Comparison of ENCODE assay signal across 8 cellular contexts in the genomic region with DNA sequence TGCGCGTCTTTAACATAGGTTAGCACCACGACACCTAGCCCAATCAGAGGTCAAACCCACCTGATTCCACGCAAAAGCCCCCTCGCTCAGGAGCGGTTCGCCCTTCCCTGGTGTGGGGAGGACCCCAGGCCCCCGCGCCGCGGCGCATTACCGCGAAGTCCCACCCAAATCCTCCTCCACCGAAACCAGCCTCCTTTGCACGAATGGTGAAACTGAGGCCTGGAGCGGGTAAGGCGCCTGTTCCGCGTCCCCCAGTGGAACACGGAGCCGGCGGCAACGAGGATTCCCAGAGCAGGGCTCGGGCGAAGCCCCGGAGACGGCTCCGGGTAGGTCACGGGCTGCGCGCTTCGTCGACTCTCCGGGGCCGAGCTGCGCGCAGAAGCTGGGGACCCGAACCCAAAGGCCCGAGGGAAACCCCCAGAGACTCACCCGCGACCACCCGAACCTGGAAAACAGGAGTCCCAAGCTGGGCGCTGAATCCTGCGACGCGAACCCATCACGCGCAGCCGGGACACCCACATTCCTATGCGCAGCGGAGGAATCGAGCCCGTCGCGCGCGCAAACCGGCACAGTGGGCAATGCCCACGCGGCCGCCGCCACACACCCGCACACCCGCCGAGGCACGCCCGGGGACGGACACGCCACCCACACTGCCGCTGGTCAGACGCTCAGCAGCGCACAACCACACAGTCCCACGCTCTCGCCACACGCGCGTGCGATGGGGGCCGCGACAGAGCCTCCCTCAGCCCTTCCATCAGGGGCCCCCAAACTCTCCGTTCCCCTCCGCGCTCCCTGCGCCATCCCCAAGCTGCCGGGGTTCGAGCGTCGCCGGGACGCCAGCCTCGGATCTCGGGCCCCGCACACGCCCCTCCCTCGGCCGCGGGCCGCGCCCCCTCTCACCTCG. TPM values are rescaled to one million over a fixed set of nuclear protein-coding genes. Genes with fewer than 3 reads are reported as not detected.
DNase-seq lines count a peak whose midpoint lies in the region; ATAC-seq and TF ChIP-seq lines count a peak whose summit lies in the region.

No MANE protein-coding gene starts in this region.

- peaks cover 6% of the 10 kb centered on the region for H3K36me3 Mint-ChIP-seq in activated CD8-positive, alpha-beta memory T cell treated with anti-CD3 and anti-CD28 coated beads, Interleukin-2, amount 10 ng/mL, durations not matched to agents 7 days and 5 days

- H3K4me3 Mint-ChIP-seq in activated CD8-positive, alpha-beta memory T cell treated with anti-CD3 and anti-CD28 coated beads, Interleukin-2, amount 10 ng/mL, durations not matched to agents 7 days and 5 days = peak overlapping the region; percentile 20

- H3K9ac ChIP-seq in skeletal muscle tissue (ENCODE audit: low read depth in 1 of 3, low read length in 3 of 3) = peak overlapping the region in 1 of 3 donors; percentile 50

- ATAC-seq in activated CD8-positive, alpha-beta memory T cell treated with anti-CD3 and anti-CD28 coated beads, Interleukin-2, amount 10 ng/mL, durations not matched to agents 7 days and 5 days = no peak

- H3K9me3 ChIP-seq in HEK293 (ENCODE audit: control insufficient read depth, insufficient read depth, low read depth, low read length) = no peaks in the 10 kb centered on the region
- H3K9me3 ChIP-seq in right atrium auricular region = peaks cover 0 to 6% of the 10 kb centered on the region in 2 donors
- no peaks in the 10 kb centered on the region for H3K9me3 ChIP-seq in skeletal muscle tissue (ENCODE audit: control insufficient read depth in 3 of 3, low read length in 3 of 3)

- H3K9me3 Mint-ChIP-seq in activated CD8-positive, alpha-beta memory T cell treated with anti-CD3 and anti-CD28 coated beads, Interleukin-2, amount 10 ng/mL, durations not matched to agents 7 days and 5 days (ENCODE audit: low read depth) = no peaks in the 10 kb centered on the region

- H3K4me1 ChIP-seq in HEK293 (ENCODE audit: control insufficient read depth, insufficient read depth, low read length) (peaks cover 18% of the 10 kb centered on the region), right atrium auricular region (peaks cover 0 to 22% of the 10 kb centered on the region in 2 donors), skeletal muscle tissue (ENCODE audit: control insufficient read depth in 3 of 3, insufficient read depth in 3 of 3, low read length in 3 of 3) (peaks cover 8 to 17% (median 16%) of the 10 kb centered on the region in 3 donors)

- H3K27me3 Mint-ChIP-seq in activated CD8-positive, alpha-beta memory T cell treated with anti-CD3 and anti-CD28 coated beads, Interleukin-2, amount 10 ng/mL, durations not matched to agents 7 days and 5 days = peaks cover 79% of the 10 kb centered on the region

- CTCF ChIA-PET in HEK293 (lab: Yijun Ruan, JAX) = interaction anchor here (0.6 to 0.7 kb wide), 2 partner anchors 10 kb away, joined by 3 to 4 read pairs; no protein-coding TSS in a partner anchor
- CTCF ChIA-PET in activated CD8-positive, alpha-beta memory T cell treated with anti-CD3 and anti-CD28 coated beads, Interleukin-2, amount 10 ng/mL, durations not matched to agents 7 days and 5 days (lab: Charles Lee) = interaction anchor here (2.7 kb wide), 1 partner anchor 15 kb away, joined by 8 read pairs; no protein-coding TSS in a partner anchor

- peaks cover 3% of the 10 kb centered on the region for H3K4me1 Mint-ChIP-seq in activated CD8-positive, alpha-beta memory T cell treated with anti-CD3 and anti-CD28 coated beads, Interleukin-2, amount 10 ng/mL, durations not matched to agents 7 days and 5 days

- H3K4me3 ChIP-seq in HEK293 (ENCODE audit: low read depth, low read length) = peak overlapping the region; percentile 60
- peak overlapping the region; percentile 40 to 63 for H3K4me3 ChIP-seq in right atrium auricular region
- peak overlapping the region; percentile 30 to 70 (median 69) for H3K4me3 ChIP-seq in skeletal muscle tissue (ENCODE audit: low read length in 3 of 3)

- H3K27ac ChIP-seq in HEK293 (ENCODE audit: extremely low read depth, low read depth, low read length) (no peak overlapping the region; the same call in 1 of the 2 replicates), right atrium auricular region (no peak overlapping the region), skeletal muscle tissue (ENCODE audit: low read depth, low read length) (no peak overlapping the region)

- H3K27me3 ChIP-seq in right atrium auricular region (peaks cover 0 to 10% of the 10 kb centered on the region in 2 donors), skeletal muscle tissue (ENCODE audit: control insufficient read depth in 3 of 3, insufficient read depth in 3 of 3, low read length in 3 of 3) (peaks cover 33 to 41% (median 33%) of the 10 kb centered on the region in 3 donors)

- no peak for TF ChIP-seq CTCF in HEK293 (tag by site-specific recombination; IDR thresholded peaks at IDR 0.05)
- TF ChIP-seq CTCF in right atrium auricular region (IDR thresholded peaks at IDR 0.05) = no peak

- POLR2A ChIA-PET in HEK293 (lab: Yijun Ruan, JAX) = no interaction called here

- H3K27ac Mint-ChIP-seq in activated CD8-positive, alpha-beta memory T cell treated with anti-CD3 and anti-CD28 coated beads, Interleukin-2, amount 10 ng/mL, durations not matched to agents 7 days and 5 days = no peak overlapping the region

- DNase-seq in D341Med (ENCODE audit: low spot score) (peak; percentile 55), right atrium auricular region (ENCODE audit: low spot score) (no peak), NCI-H1092 (lab: John Stamatoyannopoulos, UW) (no peak), NCI-H510A (lab: John Stamatoyannopoulos, UW) (no peak), globus pallidus (ENCODE audit: low spot score) (no peak)
- no peak for DNase-seq in activated CD8-positive, alpha-beta memory T cell treated with anti-CD3 and anti-CD28 coated beads, Interleukin-2, amount 10 ng/mL, durations not matched to agents 7 days and 5 days

- H3K36me3 ChIP-seq in HEK293 (ENCODE audit: control insufficient read depth in 2 of 2, insufficient read depth in 1 of 2, low read length in 2 of 2) (no peaks in the 10 kb centered on the region), right atrium auricular region (no peaks in the 10 kb centered on the region), skeletal muscle tissue (ENCODE audit: control insufficient read depth in 3 of 3, insufficient read depth in 3 of 3, low read length in 3 of 3) (no peaks in the 10 kb centered on the region)

TF ChIP-seq in HEK293, 187 proteins besides CTCF, POLR2A, EP300 and RAD21:
- TF ChIP-seq OVOL3 (tag by site-specific recombination; IDR thresholded peaks at IDR 0.05) (no peak), ZFHX2 (tag by site-specific recombination; conservative IDR thresholded peaks at IDR 0.05) (peak; percentile 69), ZBTB6 (tag by site-specific recombination; IDR thresholded peaks at IDR 0.05) (peak; percentile 78; the same call in 1 of the 2 replicates), EGR2 (tag by site-specific recombination; IDR thresholded peaks at IDR 0.05; ENCODE audit: low read depth) (peak; percentile 32; the same call in 1 of the 2 replicates), ZBTB26 (tag by site-specific recombination; optimal IDR thresholded peaks at IDR 0.05) (peak; percentile 45), KLF9 (tag by site-specific recombination; IDR thresholded peaks at IDR 0.05; ENCODE audit: low read depth) (peak; percentile 76), GLI4 (tag by site-specific recombination; IDR thresholded peaks at IDR 0.05) (no peak), KLF8 (tag by site-specific recombination; IDR thresholded peaks at IDR 0.05) (peak; percentile 11; the same call in 1 of the 2 replicates), ZNF341 (tag by site-specific recombination; IDR thresholded peaks at IDR 0.05; ENCODE audit: low read depth) (0 out of 2 replicates have a peak, but pooled peaks have one; percentile 4), ZBTB21 (tag by site-specific recombination; IDR thresholded peaks at IDR 0.05) (no peak), KLF10 (tag by site-specific recombination; IDR thresholded peaks at IDR 0.05) (0 out of 2 replicates have a peak, but pooled peaks have one; percentile 27), ZNF585B (tag by site-specific recombination; IDR thresholded peaks at IDR 0.05) (0 out of 2 replicates have a peak, but pooled peaks have one; percentile 8)
- TF ChIP-seq, protein P1, sequence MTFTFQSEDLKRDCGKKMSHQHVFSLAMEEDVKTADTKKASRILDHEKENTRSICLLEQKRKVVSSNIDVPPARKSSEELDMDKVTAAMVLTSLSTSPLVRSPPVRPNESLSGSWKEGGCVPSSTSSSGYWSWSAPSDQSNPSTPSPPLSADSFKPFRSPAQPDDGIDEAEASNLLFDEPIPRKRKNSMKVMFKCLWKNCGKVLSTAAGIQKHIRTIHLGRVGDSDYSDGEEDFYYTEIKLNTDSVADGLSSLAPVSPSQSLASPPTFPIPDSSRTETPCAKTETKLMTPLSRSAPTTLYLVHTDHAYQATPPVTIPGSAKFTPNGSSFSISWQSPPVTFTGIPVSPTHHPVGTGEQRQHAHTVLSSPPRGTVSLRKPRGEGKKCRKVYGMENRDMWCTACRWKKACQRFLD (tag by site-specific recombination; IDR thresholded peaks at IDR 0.05) = no peak

RNA-seq across cellular contexts. Expression of gene GLIS1, which starts 0.5 kb away (rescaled TPM):
- total RNA-seq in activated CD8-positive, alpha-beta memory T cell treated with anti-CD3 and anti-CD28 coated beads, Interleukin-2, amount 10 ng/mL, durations not matched to agents 7 days and 5 days = not detected
- under 1 TPM; 0.20 to 0.22 TPM for total RNA-seq in right atrium auricular region
- not detected for total RNA-seq in skeletal muscle tissue
